3 cellular contexts compared by ENCODE assay signal in genomic region chr6:17999430-17999829, GRCh38.
TF ChIP-seq lines count a peak whose summit lies in the region.

No MANE protein-coding gene starts in this region.

TF ChIP-seq in A549, 52 proteins besides CTCF, POLR2A, EP300 and RAD21:
- TF ChIP-seq MAFK (IDR thresholded peaks at IDR 0.05; ENCODE audit: partially characterized antibody) (peak; percentile 78), CEBPB (IDR thresholded peaks at IDR 0.05) (no peak)

TF ChIP-seq in IMR-90, 13 proteins besides CTCF, POLR2A, EP300 and RAD21:
- TF ChIP-seq RFX5 (IDR thresholded peaks at IDR 0.05; ENCODE audit: low read depth, low read length) (no peak), MAFK (IDR thresholded peaks at IDR 0.05; ENCODE audit: low read depth, low read length) (peak; percentile 84)

TF ChIP-seq in H1, 55 proteins besides CTCF, POLR2A, EP300 and RAD21:
- TF ChIP-seq ATF2 (IDR thresholded peaks at IDR 0.05; ENCODE audit: low read length) (no peak), MAFK (IDR thresholded peaks at IDR 0.05; ENCODE audit: low read depth, low read length) (peak; percentile 6; the same call in 1 of the 2 replicates)
